8 cellular contexts compared by ENCODE assay signal in genomic region chr4:118557298-118557851, GRCh38.
DNase-seq lines count a peak whose midpoint lies in the region; ATAC-seq lines count a peak whose summit lies in the region.

No MANE protein-coding gene starts in this region.

- DNase-seq in DMS53 (lab: John Stamatoyannopoulos, UW) = peak; percentile 30
- DNase-seq in DMS53 treated with DMSO at 0.1 percent for 48 hours (lab: John Stamatoyannopoulos, UW; ENCODE audit: unreplicated experiment) = no peak
- DNase-seq in NCI-H2107 (lab: John Stamatoyannopoulos, UW) = peak; percentile 48
- DNase-seq in brain pericyte (ENCODE audit: low read depth, low spot score) = peak; percentile 4
- peak; percentile 64 for DNase-seq in renal cortical epithelial cell (ENCODE audit: low read depth)
- no peak for DNase-seq in NCI-H2227 treated with DMSO at 0.1 percent for 48 hours (lab: John Stamatoyannopoulos, UW)
- no peak for DNase-seq in cardiac septum (ENCODE audit: low spot score)

- intact Hi-C loops in cardiac septum (cut with DNase I) = no loop called here

- ATAC-seq in GM18867 (IDR thresholded peaks at IDR 0.05; ENCODE audit: unreplicated experiment) = no peak

Comparison
In these comparisons a context has a peak if more than half of its experiments do, and no peak if none do; other contexts are left out.
1. DNase-seq: peak in DMS53 (single experiment), NCI-H2107 (single experiment), brain pericyte (single experiment) and renal cortical epithelial cell (single experiment); none in DMS53 treated with DMSO at 0.1 percent for 48 hours (single experiment), NCI-H2227 treated with DMSO at 0.1 percent for 48 hours (single experiment) and cardiac septum (single experiment).